Comparison of ENCODE assay signal across 1 cellular context in the genomic region with DNA sequence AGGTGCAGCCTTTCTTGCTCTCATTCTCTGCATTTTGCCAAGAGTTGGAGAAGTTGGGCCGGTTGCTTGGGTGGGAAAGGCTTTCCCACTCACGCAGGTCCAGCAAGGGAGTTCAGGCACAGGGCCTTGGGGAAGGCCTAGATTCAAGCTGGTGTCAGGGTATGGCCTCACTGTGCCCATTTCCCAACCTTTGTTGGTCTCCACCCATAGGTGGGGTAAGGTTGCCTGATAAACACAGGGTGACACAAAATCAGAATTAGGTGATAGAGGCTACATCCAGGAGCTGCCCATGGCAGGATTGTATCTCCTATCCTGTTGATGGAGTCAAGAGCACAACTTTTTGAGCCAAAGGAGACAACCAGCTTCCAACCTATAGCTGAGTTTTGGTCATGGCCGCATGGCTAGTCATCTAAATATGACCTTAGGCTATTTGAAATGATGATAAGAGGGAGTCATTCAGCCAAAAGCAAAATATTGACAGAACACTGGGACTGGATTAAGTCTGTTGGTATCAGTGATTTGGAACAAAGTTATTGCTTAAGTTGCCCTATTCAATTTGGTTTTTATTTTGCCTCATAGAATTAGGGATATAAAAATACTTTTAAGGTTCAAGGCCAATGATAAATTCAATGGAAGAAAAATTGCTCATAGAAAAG.
TF ChIP-seq lines count a peak whose summit lies in the region.

No MANE protein-coding gene starts in this region.

TF ChIP-seq in GM23338, 12 proteins besides CTCF, POLR2A, EP300 and RAD21 (continued from another document):
- no peak for TF ChIP-seq ZNF331 (CRISPR knock-in tag; IDR thresholded peaks at IDR 0.05; ENCODE audit: low read depth)
- TF ChIP-seq POLR2AphosphoS5 (IDR thresholded peaks at IDR 0.05; ENCODE audit: low read depth) = no peak
- no peak for TF ChIP-seq NANOG (IDR thresholded peaks at IDR 0.05; ENCODE audit: borderline replicate concordance)
- no peak for TF ChIP-seq EZH2phosphoT487 (IDR thresholded peaks at IDR 0.05; ENCODE audit: unreplicated experiment)
